In genomic region chr6:154732538-154732823, GRCh38 we compare ENCODE assay signal across 8 cellular contexts. TPM values are rescaled to one million over a fixed set of nuclear protein-coding genes. Genes with fewer than 3 reads are reported as not detected.
DNase-seq lines count a peak whose midpoint lies in the region; ATAC-seq, FAIRE-seq and TF ChIP-seq lines count a peak whose summit lies in the region.

No MANE protein-coding gene starts in this region.

- H3K4me3 ChIP-seq in A549 (peak overlapping the region; percentile 75), HUES6 (ENCODE audit: low read depth, low read length) (peak overlapping the region; percentile 71), mesodermal cell (ENCODE audit: extremely low read depth, insufficient read depth, low read length, poor library complexity, severe bottlenecking) (peak overlapping the region; percentile 82)

- CTCF ChIA-PET in A549 (lab: Yijun Ruan, JAX) = interaction anchor here (1.5 kb wide), 1 partner anchor 41 kb away, joined by 4 read pairs; no protein-coding TSS in a partner anchor
- CTCF ChIA-PET in MCF 10A (lab: Yijun Ruan, JAX) = interaction anchor here (0.9 to 3.8 kb wide), 2 partner anchors 48 to 58 kb away, joined by 3 to 20 read pairs; no protein-coding TSS in a partner anchor

- peaks cover 5% of the 10 kb centered on the region; the same call in 1 of the 2 replicates for H3K36me3 ChIP-seq in HUES6 (ENCODE audit: control insufficient read depth, insufficient read depth, low read length)
- peaks cover 13% of the 10 kb centered on the region for H3K36me3 ChIP-seq in mesodermal cell (ENCODE audit: control insufficient read depth, insufficient read depth, low read length)

- no peak for TF ChIP-seq POLR2A in A549 (IDR thresholded peaks at IDR 0.05; ENCODE audit: low read length)

- peak overlapping the region; percentile 98 for H3K27ac Mint-ChIP-seq in MCF 10A (ENCODE audit: low read depth, unreplicated experiment)

- H3K4me1 Mint-ChIP-seq in MCF 10A (ENCODE audit: insufficient read depth, unreplicated experiment) = peaks cover 12% of the 10 kb centered on the region

- no peaks in the 10 kb centered on the region for H3K27me3 ChIP-seq in HUES6 (ENCODE audit: control insufficient read depth, insufficient read depth, low read length)

- H3K27ac ChIP-seq in A549 (peak overlapping the region; percentile 96 to 99), HUES6 (ENCODE audit: low read depth, low read length) (peak overlapping the region; percentile 100), mesodermal cell (ENCODE audit: low read depth, low read length, severe bottlenecking) (peak overlapping the region; percentile 99)

- FAIRE-seq in A549 (lab: Jason Lieb, UNC) = no peak

- POLR2A ChIA-PET in A549 (lab: Yijun Ruan, JAX) = no interaction called here
- POLR2A ChIA-PET in MCF 10A (lab: Yijun Ruan, JAX) = interaction anchor here (0.8 to 1.8 kb wide), 5 partner anchors 24 to 222 kb away, joined by 3 to 8 read pairs (median 4); partner anchors contain the start of gene CNKSR3

- intact Hi-C loops in MCF 10A (cut with micrococcal nuclease) = loop anchor here (5.0 kb wide), 2 partner anchors 265 to 440 kb away; no protein-coding TSS in a partner anchor

- peak overlapping the region; percentile 100 for H3K9ac ChIP-seq in HUES6 (ENCODE audit: low read length)

- no peaks in the 10 kb centered on the region for H3K9me3 ChIP-seq in A549
- no peaks in the 10 kb centered on the region for H3K9me3 ChIP-seq in HUES6 (ENCODE audit: control insufficient read depth, insufficient read depth, low read depth, low read length)
- H3K9me3 ChIP-seq in mesodermal cell (ENCODE audit: control insufficient read depth, low read length) = no peaks in the 10 kb centered on the region

- no peak for TF ChIP-seq RAD21 in A549 (conservative IDR thresholded peaks at IDR 0.05 in 1 of 2, IDR thresholded peaks at IDR 0.05 in 1 of 2)

- no peaks in the 10 kb centered on the region for H3K27me3 Mint-ChIP-seq in MCF 10A (ENCODE audit: insufficient read depth, unreplicated experiment)

- DNase-seq in A549 (ENCODE audit: low read depth in 1 of 2, low spot score in 1 of 2) (no peak), MCF 10A (ENCODE audit: unreplicated experiment) (no peak), NOMO-1 treated with dmso at 0.1 percent for 144 hours (lab: John Stamatoyannopoulos, UW; ENCODE audit: unreplicated experiment) (no peak), AG08395 (ENCODE audit: low spot score) (no peak), NCI-H187 (lab: John Stamatoyannopoulos, UW) (no peak)

- peak overlapping the region; percentile 94 for H3K4me2 ChIP-seq in A549

- peak overlapping the region; percentile 97 for H3K4me3 Mint-ChIP-seq in MCF 10A (ENCODE audit: unreplicated experiment)

- 34% methylated on average over 8 of the region's 8 CpGs for WGBS in A549 (ENCODE audit: missing lambda C conversion rate)
- 56% methylated on average over 8 of the region's 8 CpGs for WGBS in mesodermal cell (ENCODE audit: insufficient coverage in 2 of 2), 2 experiments

- peaks cover 7% of the 10 kb centered on the region for H3K36me3 Mint-ChIP-seq in MCF 10A (ENCODE audit: insufficient read depth, unreplicated experiment)

- ATAC-seq in A549 (no peak), GM19452 (IDR thresholded peaks at IDR 0.05; ENCODE audit: unreplicated experiment) (no peak)

- H3K4me1 ChIP-seq in A549 (peaks cover 26% of the 10 kb centered on the region), HUES6 (ENCODE audit: control insufficient read depth, insufficient read depth, low read length) (peaks cover 14% of the 10 kb centered on the region), mesodermal cell (ENCODE audit: control insufficient read depth, insufficient read depth, low read length, poor library complexity, severe bottlenecking) (peaks cover 16% of the 10 kb centered on the region)

- no peak for TF ChIP-seq EP300 in A549 (IDR thresholded peaks at IDR 0.05)

- BruUV-seq in MCF 10A (replicated peaks; lab: Mats Ljungman, UMichigan) = no TSS peak

- no peaks in the 10 kb centered on the region for H3K9me3 Mint-ChIP-seq in MCF 10A (ENCODE audit: unreplicated experiment)

- TF ChIP-seq CTCF in A549 (IDR thresholded peaks at IDR 0.05) (no peak), MCF 10A (IDR thresholded peaks at IDR 0.05; ENCODE audit: unreplicated experiment) (no peak)

TF ChIP-seq in A549, 52 proteins besides CTCF, POLR2A, EP300 and RAD21:
- TF ChIP-seq, protein P1, sequence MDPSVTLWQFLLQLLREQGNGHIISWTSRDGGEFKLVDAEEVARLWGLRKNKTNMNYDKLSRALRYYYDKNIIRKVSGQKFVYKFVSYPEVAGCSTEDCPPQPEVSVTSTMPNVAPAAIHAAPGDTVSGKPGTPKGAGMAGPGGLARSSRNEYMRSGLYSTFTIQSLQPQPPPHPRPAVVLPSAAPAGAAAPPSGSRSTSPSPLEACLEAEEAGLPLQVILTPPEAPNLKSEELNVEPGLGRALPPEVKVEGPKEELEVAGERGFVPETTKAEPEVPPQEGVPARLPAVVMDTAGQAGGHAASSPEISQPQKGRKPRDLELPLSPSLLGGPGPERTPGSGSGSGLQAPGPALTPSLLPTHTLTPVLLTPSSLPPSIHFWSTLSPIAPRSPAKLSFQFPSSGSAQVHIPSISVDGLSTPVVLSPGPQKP (IDR thresholded peaks at IDR 0.05; ENCODE audit: low read depth, low read length) = no peak
- no peak for TF ChIP-seq RCOR1 (IDR thresholded peaks at IDR 0.05; ENCODE audit: low read depth, low read length)
- no peak for TF ChIP-seq CHD4 (IDR thresholded peaks at IDR 0.05; ENCODE audit: borderline replicate concordance)
- no peak for TF ChIP-seq HEYL (CRISPR knock-in tag; IDR thresholded peaks at IDR 0.05)
- no peak for TF ChIP-seq ZFP36 (IDR thresholded peaks at IDR 0.05; ENCODE audit: borderline replicate concordance, partially characterized antibody)
- no peak for TF ChIP-seq ZNF302 (CRISPR knock-in tag; IDR thresholded peaks at IDR 0.05)
- TF ChIP-seq PHF8 (IDR thresholded peaks at IDR 0.05; ENCODE audit: borderline replicate concordance, low read depth) = no peak
- TF ChIP-seq RFX5 (IDR thresholded peaks at IDR 0.05) = no peak
- no peak for TF ChIP-seq CBX2 (IDR thresholded peaks at IDR 0.05; ENCODE audit: borderline replicate concordance, low read depth)

RNA-seq across cellular contexts. Expression of gene SCAF8, which starts 0.7 kb away (rescaled TPM):
- polyA plus RNA-seq in A549 (2011; rRNA removed) = 22.4 and 27.3 TPM in 2 replicates
- polyA plus RNA-seq in A549 (2012; cell fraction: cytosol; rRNA removed) = 5.4 and 6.3 TPM in 2 replicates
- 7.5 and 11.0 TPM in 2 replicates for polyA plus RNA-seq in A549 (2012; cell fraction: nucleus; rRNA removed)
- 13.4 to 15.0 TPM (median 14.2 TPM) in 3 replicates for polyA plus RNA-seq in A549 (2017; fragmentation: RNase III; extraction: RNeasy Plus Mini Kit Qiagen cat#74134 plus additional on column Dnase treatment)
- polyA minus RNA-seq in A549 (2011; rRNA and poly(A)+ RNA removed) = 25.5 and 26.0 TPM in 2 replicates
- 41.0 and 49.2 TPM in 2 replicates for total RNA-seq in MCF 10A (2022)
- polyA plus RNA-seq in mesodermal cell (2013, experiment 1 of 2) = 24.2 TPM
- 26.1 TPM for polyA plus RNA-seq in mesodermal cell (2013, experiment 2 of 2)
